ENCODE assay signal across 8 cellular contexts in the genomic region with DNA sequence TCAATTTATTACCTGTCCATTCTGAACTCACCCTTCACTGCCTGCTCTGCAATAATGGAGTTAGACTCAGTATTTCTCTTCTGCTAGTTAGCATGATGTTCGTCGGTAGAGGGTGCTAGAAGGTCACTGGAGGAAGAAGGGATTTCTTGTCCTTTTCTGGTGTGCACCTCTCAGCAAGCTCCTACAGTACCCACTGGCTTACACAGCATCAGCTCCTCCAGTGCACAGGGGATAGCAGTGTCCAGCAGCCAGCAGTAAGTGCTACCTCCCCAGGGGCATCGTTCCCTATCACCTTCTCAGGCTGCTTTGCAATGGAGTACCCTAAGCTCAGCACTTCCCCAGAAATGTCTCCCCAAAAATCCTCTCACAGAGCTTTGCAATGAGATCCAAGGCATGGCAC. TPM values are rescaled to one million over a fixed set of nuclear protein-coding genes. Genes with fewer than 3 reads are reported as not detected.
DNase-seq lines count a peak whose midpoint lies in the region; ATAC-seq and TF ChIP-seq lines count a peak whose summit lies in the region.

No MANE protein-coding gene starts in this region.

- DNase-seq in AG09319 (ENCODE audit: extremely low read depth, low read depth) (no peak), GM13976 (ENCODE audit: low spot score) (peak; percentile 12), esophagus muscularis mucosa (ENCODE audit: extremely low spot score) (peak; percentile 39)

- 69% methylated on average over 2 of the region's 3 CpGs for WGBS in esophagus muscularis mucosa

- ATAC-seq in GM18858 (IDR thresholded peaks at IDR 0.05; ENCODE audit: unreplicated experiment) (no peak), HG03521 (IDR thresholded peaks at IDR 0.05; ENCODE audit: unreplicated experiment) (no peak), GM19351 (IDR thresholded peaks at IDR 0.05; ENCODE audit: unreplicated experiment) (no peak), HG02973 (IDR thresholded peaks at IDR 0.05; ENCODE audit: unreplicated experiment) (no peak)

- no peaks in the 10 kb centered on the region for H4K20me1 ChIP-seq in OCI-LY3 (ENCODE audit: insufficient read depth, low read length)

- peak; percentile 20 for TF ChIP-seq CTCF in AG09319 (IDR thresholded peaks at IDR 0.05; ENCODE audit: low read depth, low read length)
- peak; percentile 34 for TF ChIP-seq CTCF in GM13976 (IDR thresholded peaks at IDR 0.05; ENCODE audit: borderline replicate concordance, control extremely low read depth, extremely low read depth, insufficient read depth, missing control alignments)
- TF ChIP-seq CTCF in OCI-LY3 (IDR thresholded peaks at IDR 0.05; ENCODE audit: low read depth, low read length) = no peak
- TF ChIP-seq CTCF in esophagus muscularis mucosa (IDR thresholded peaks at IDR 0.05) = peak in 1 of 3 experiments; percentile 19

- in situ Hi-C loops in GM13976 (cut with MboI; ENCODE audit: low sequenced_read_pairs, unreplicated experiment) = no loop called here

- no peaks in the 10 kb centered on the region for H3K27me3 ChIP-seq in OCI-LY3 (ENCODE audit: low read depth, low read length)
- no peaks in the 10 kb centered on the region for H3K27me3 ChIP-seq in esophagus muscularis mucosa

- no peak overlapping the region for H3K9ac ChIP-seq in OCI-LY3 (ENCODE audit: low read length)

- TF ChIP-seq POLR2A in esophagus muscularis mucosa (IDR thresholded peaks at IDR 0.05; ENCODE audit: low read depth) = no peak

- peaks cover 11% of the 10 kb centered on the region for H3K4me1 ChIP-seq in OCI-LY3 (ENCODE audit: low read length)
- H3K4me1 ChIP-seq in esophagus muscularis mucosa = peaks cover 0 to 10% (median 5%) of the 10 kb centered on the region in 4 donors

- no peaks in the 10 kb centered on the region for H3K79me2 ChIP-seq in OCI-LY3 (ENCODE audit: low read length)

- H3K9me3 ChIP-seq in OCI-LY3 (ENCODE audit: insufficient read depth, low read length) (no peaks in the 10 kb centered on the region), esophagus muscularis mucosa (no peaks in the 10 kb centered on the region)

- H3K4me2 ChIP-seq in OCI-LY3 (ENCODE audit: low read length) = peak overlapping the region; percentile 56

- no peak overlapping the region for H2AFZ ChIP-seq in OCI-LY3 (ENCODE audit: low read depth, low read length)

- no peak for TF ChIP-seq EP300 in esophagus muscularis mucosa (IDR thresholded peaks at IDR 0.05)

- H3K4me3 ChIP-seq in OCI-LY3 (ENCODE audit: low read length) (no peak overlapping the region), esophagus muscularis mucosa (no peak overlapping the region)

- H3K36me3 ChIP-seq in OCI-LY3 (replicated peaks; ENCODE audit: low read depth, low read length) (no peaks in the 10 kb centered on the region), esophagus muscularis mucosa (no peaks in the 10 kb centered on the region)

- H3K27ac ChIP-seq in OCI-LY3 (ENCODE audit: low read length) (no peak overlapping the region), esophagus muscularis mucosa (replicated peaks in 1 of 4) (no peak overlapping the region)

- intact Hi-C loops in esophagus muscularis mucosa (cut with DNase I) = no loop called here

RNA-seq across cellular contexts. Expression of a gene that starts 45.9 kb away (rescaled TPM):
- 100 to 1,000 TPM; 106 to 166 (median 121) TPM for total RNA-seq in esophagus muscularis mucosa
